Comparison of ENCODE assay signal across 21 cellular contexts in the genomic region with DNA sequence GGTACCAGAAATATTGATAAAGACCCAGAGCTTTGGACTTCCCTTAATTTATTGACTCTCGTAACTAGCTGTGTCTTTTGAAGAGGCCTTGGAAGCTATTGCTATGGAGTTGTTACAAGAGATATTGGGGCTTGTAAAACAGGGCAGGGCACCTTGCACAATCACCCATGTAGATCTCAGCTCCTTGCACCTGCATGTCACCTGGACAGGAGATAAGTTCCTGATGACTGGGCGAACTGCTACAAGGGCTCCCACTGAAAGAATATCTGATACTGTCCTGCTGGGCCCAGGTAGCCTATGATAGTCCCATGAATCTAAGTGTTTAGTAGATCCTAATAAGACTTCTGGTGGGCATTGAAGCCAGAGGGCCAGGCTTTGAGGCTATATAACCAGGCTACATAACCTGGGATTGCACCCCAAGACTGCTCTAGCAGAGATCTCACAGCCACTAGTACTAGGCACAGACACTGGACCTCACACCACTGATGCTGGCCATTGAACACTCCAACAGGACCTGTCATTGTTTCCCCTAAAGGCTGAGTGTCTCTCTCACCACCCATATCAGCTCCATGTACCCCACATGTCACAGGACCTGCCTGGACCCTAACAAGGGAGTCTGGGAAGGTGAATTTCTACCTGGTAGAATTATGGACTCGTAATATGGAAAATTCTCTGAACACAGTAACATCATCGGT.
A peak's percentile ranks its signal among the peaks of the same experiment; 100 is the strongest.
DNase-seq lines count a peak whose midpoint lies in the region; ATAC-seq and TF ChIP-seq lines count a peak whose summit lies in the region.
"Had no signal": no experiment of that assay in that cellular context is flagged by ENCODE, and none has a peak within 500 bp of the region (broad histone marks: within the 10 kb centered on the region; RNA-seq: fewer than 3 reads in every experiment).

No MANE protein-coding gene starts in this region.

- intact Hi-C loops in Caco-2 (cut with micrococcal nuclease; ENCODE audit: unreplicated experiment) (loop anchor here (5.0 kb wide), 1 partner anchor 57 kb away; no protein-coding TSS in a partner anchor), esophagus muscularis mucosa (cut with DNase I) (no loop called here), mucosa of descending colon (cut with DNase I, micrococcal nuclease) (no loop called here), upper lobe of right lung (cut with DNase I) (no loop called here)

- CTCF ChIA-PET in Caco-2 (lab: Charles Lee), result no interaction called here

- H3K36me3 Mint-ChIP-seq in Caco-2 (ENCODE audit: insufficient read depth, unreplicated experiment), result no peaks in the 10 kb centered on the region
- no peaks in the 10 kb centered on the region for H3K36me3 Mint-ChIP-seq in stimulated activated memory B cell treated with anti-CD40 and anti-IgM and Interleukin-4, amounts not matched to agents 10 μg/mL and 1 μg/mL and 100 μg/mL, for 72 hours
- H3K36me3 Mint-ChIP-seq in type B pancreatic cell, result peaks cover 18% of the 10 kb centered on the region

- H3K27ac ChIP-seq in esophagus muscularis mucosa (replicated peaks in 1 of 4) (no peak overlapping the region), upper lobe of right lung (no peak overlapping the region)
- H3K27ac ChIP-seq: 22Rv1, BLaER1, C4-2B had no signal

- BruUV-seq in Caco-2 (replicated peaks; lab: Mats Ljungman, UMichigan), result no TSS peak

- H3K27ac Mint-ChIP-seq in Caco-2 (ENCODE audit: unreplicated experiment) (no peak overlapping the region), type B pancreatic cell (no peak overlapping the region)
- H3K27ac Mint-ChIP-seq in stimulated activated memory B cell treated with anti-CD40 and anti-IgM and Interleukin-4, amounts not matched to agents 10 μg/mL and 1 μg/mL and 100 μg/mL, for 72 hours, result no peak overlapping the region
- H3K27ac Mint-ChIP-seq: B cell; CD4-positive, CD25-positive, alpha-beta regulatory T cell; CD8-positive, alpha-beta T cell; GM23338 had no signal

- H3K4me1 Mint-ChIP-seq in Caco-2 (ENCODE audit: low read depth, unreplicated experiment) (no peaks in the 10 kb centered on the region), type B pancreatic cell (ENCODE audit: unreplicated experiment) (no peaks in the 10 kb centered on the region)
- no peaks in the 10 kb centered on the region for H3K4me1 Mint-ChIP-seq in stimulated activated memory B cell treated with anti-CD40 and anti-IgM and Interleukin-4, amounts not matched to agents 10 μg/mL and 1 μg/mL and 100 μg/mL, for 72 hours
- H3K4me1 Mint-ChIP-seq: GM23338, H9 had no signal

- POLR2A ChIA-PET in Caco-2 (lab: Charles Lee), result no interaction called here

- H3K36me3 ChIP-seq in Caco-2 (ENCODE audit: control insufficient read depth, insufficient read depth, low read length) (no peaks in the 10 kb centered on the region), esophagus muscularis mucosa (no peaks in the 10 kb centered on the region), mucosa of descending colon (ENCODE audit: low read depth) (no peaks in the 10 kb centered on the region), upper lobe of right lung (no peaks in the 10 kb centered on the region)
- H3K36me3 ChIP-seq: BLaER1 had no signal

- no peak for TF ChIP-seq POLR2A in esophagus muscularis mucosa (IDR thresholded peaks at IDR 0.05; ENCODE audit: low read depth)

- TF ChIP-seq CTCF in Caco-2 (IDR thresholded peaks at IDR 0.05; ENCODE audit: insufficient read depth in 1 of 2, low read depth in 1 of 2, low read length in 1 of 2, severe bottlenecking in 1 of 2, unreplicated experiment in 1 of 2), result no peak
- TF ChIP-seq CTCF in esophagus muscularis mucosa (IDR thresholded peaks at IDR 0.05), result no peak
- TF ChIP-seq CTCF in mucosa of descending colon (IDR thresholded peaks at IDR 0.05), result no peak
- TF ChIP-seq CTCF in type B pancreatic cell (conservative IDR thresholded peaks at IDR 0.05), result no peak
- TF ChIP-seq CTCF in upper lobe of right lung (IDR thresholded peaks at IDR 0.05), result no peak

- ATAC-seq in mucosa of descending colon (peak; percentile 90), upper lobe of right lung (no peak)
- ATAC-seq in stimulated activated memory B cell treated with anti-CD40 and anti-IgM and Interleukin-4, amounts not matched to agents 10 μg/mL and 1 μg/mL and 100 μg/mL, for 72 hours, result peak; percentile 43
- ATAC-seq: CD8-positive, alpha-beta T cell; GM23338; HCT116 had no signal

- H3K4me3 ChIP-seq in Caco-2 (ENCODE audit: low read depth, low read length), result no peak overlapping the region
- H3K4me3 ChIP-seq in esophagus muscularis mucosa, result no peak overlapping the region
- no peak overlapping the region for H3K4me3 ChIP-seq in mucosa of descending colon
- no peak overlapping the region for H3K4me3 ChIP-seq in upper lobe of right lung
- H3K4me3 ChIP-seq: BLaER1, GM23338 had no signal

- H3K27me3 ChIP-seq in Caco-2 (replicated peaks; ENCODE audit: control insufficient read depth, insufficient read depth, low read length) (no peaks in the 10 kb centered on the region), esophagus muscularis mucosa (no peaks in the 10 kb centered on the region), upper lobe of right lung (no peaks in the 10 kb centered on the region)
- H3K27me3 ChIP-seq: BLaER1 had no signal

- H3K9me3 ChIP-seq in Caco-2, result no peaks in the 10 kb centered on the region
- peaks cover 0 to 11% (median 4%) of the 10 kb centered on the region in 4 donors for H3K9me3 ChIP-seq in esophagus muscularis mucosa
- no peaks in the 10 kb centered on the region for H3K9me3 ChIP-seq in mucosa of descending colon
- H3K9me3 ChIP-seq in upper lobe of right lung, result no peaks in the 10 kb centered on the region
- H3K9me3 ChIP-seq: BLaER1 had no signal

- TF ChIP-seq EP300 in esophagus muscularis mucosa (IDR thresholded peaks at IDR 0.05), result no peak

- H3K4me3 Mint-ChIP-seq in Caco-2 (ENCODE audit: unreplicated experiment) (no peak overlapping the region), type B pancreatic cell (no peak overlapping the region)
- no peak overlapping the region for H3K4me3 Mint-ChIP-seq in stimulated activated memory B cell treated with anti-CD40 and anti-IgM and Interleukin-4, amounts not matched to agents 10 μg/mL and 1 μg/mL and 100 μg/mL, for 72 hours
- H3K4me3 Mint-ChIP-seq: B cell; CD4-positive, CD25-positive, alpha-beta regulatory T cell; CD8-positive, alpha-beta T cell; GM23338; H9 had no signal

- H3K27me3 Mint-ChIP-seq in Caco-2 (ENCODE audit: insufficient read depth, unreplicated experiment) (peaks cover 12% of the 10 kb centered on the region), type B pancreatic cell (no peaks in the 10 kb centered on the region)
- H3K27me3 Mint-ChIP-seq in stimulated activated memory B cell treated with anti-CD40 and anti-IgM and Interleukin-4, amounts not matched to agents 10 μg/mL and 1 μg/mL and 100 μg/mL, for 72 hours, result no peaks in the 10 kb centered on the region

- DNase-seq in Caco-2 (peak; percentile 40 to 58), esophagus muscularis mucosa (ENCODE audit: extremely low spot score) (peak; percentile 74), mucosa of descending colon (peak in 1 of 3 donors; percentile 30), ecto neural progenitor cell (ENCODE audit: low spot score) (no peak), type B pancreatic cell (ENCODE audit: extremely low spot score, unreplicated experiment) (no peak), iPS-NIHi7 (ENCODE audit: extremely low spot score) (no peak), upper lobe of right lung (no peak)
- DNase-seq: Calu3; CD4-positive, CD25-positive, alpha-beta regulatory T cell; DMS53; DMS79 treated with DMSO at 0.1 percent for 48 hours; GF-D8; H9 had no signal

- no peaks in the 10 kb centered on the region for H3K9me3 Mint-ChIP-seq in Caco-2 (ENCODE audit: unreplicated experiment)
- no peaks in the 10 kb centered on the region for H3K9me3 Mint-ChIP-seq in stimulated activated memory B cell treated with anti-CD40 and anti-IgM and Interleukin-4, amounts not matched to agents 10 μg/mL and 1 μg/mL and 100 μg/mL, for 72 hours
- H3K9me3 Mint-ChIP-seq in type B pancreatic cell, result no peaks in the 10 kb centered on the region
- H3K9me3 Mint-ChIP-seq: GM23338, H9 had no signal

- whole genome bisulfite sequencing in esophagus muscularis mucosa, result over 99% methylated on average over 4 of the region's 4 CpGs

- H3K4me1 ChIP-seq in Caco-2 (no peaks in the 10 kb centered on the region), esophagus muscularis mucosa (peaks cover 0 to 3% (median 0%) of the 10 kb centered on the region in 4 donors), mucosa of descending colon (ENCODE audit: low read depth) (no peaks in the 10 kb centered on the region), upper lobe of right lung (no peaks in the 10 kb centered on the region)

Comparison
In these comparisons a context has a peak if more than half of its experiments do, and no peak if none do; other contexts are left out.
1. DNase-seq: peak in Caco-2 (2 of 2) and esophagus muscularis mucosa (single experiment); none in ecto neural progenitor cell (single experiment), type B pancreatic cell (single experiment), iPS-NIHi7 (single experiment) and upper lobe of right lung (single experiment).